In the genomic region with DNA sequence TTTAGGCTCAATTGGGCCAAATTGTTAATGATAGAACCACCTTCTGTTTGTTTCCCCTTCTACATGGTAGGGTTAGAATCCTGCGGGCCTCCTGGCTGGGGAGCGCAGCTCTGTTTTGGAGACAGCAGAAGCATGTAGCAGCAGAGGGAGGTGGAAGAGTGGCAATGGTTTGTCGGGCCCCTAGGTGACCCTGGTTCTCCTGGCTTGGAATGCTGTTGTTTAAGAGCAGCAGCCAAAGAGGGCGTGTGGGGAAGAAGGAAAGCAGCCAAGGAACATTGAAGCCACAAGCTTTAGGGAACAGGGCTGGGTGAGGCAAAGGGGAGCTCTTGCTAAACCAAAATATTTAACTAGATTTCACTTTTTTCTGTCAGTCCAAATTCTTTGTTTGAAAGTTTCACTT, we compare ENCODE assay signal across 14 cellular contexts.
DNase-seq lines count a peak whose midpoint lies in the region; ATAC-seq and TF ChIP-seq lines count a peak whose summit lies in the region.
"Had no signal": no experiment of that assay in that cellular context is flagged by ENCODE, and none has a peak within 500 bp of the region (broad histone marks: within the 10 kb centered on the region; RNA-seq: fewer than 3 reads in every experiment).

No MANE protein-coding gene starts in this region.

- H2AFZ ChIP-seq in GM23338 = no peak overlapping the region

- no peak overlapping the region for H3K4me3 Mint-ChIP-seq in GM23338
- H3K4me3 Mint-ChIP-seq in activated CD8-positive, alpha-beta T cell treated with anti-CD3 and anti-CD28 coated beads for 36 hours = no peak overlapping the region
- H3K4me3 Mint-ChIP-seq in osteocyte (ENCODE audit: unreplicated experiment) = no peak overlapping the region
- H3K4me3 Mint-ChIP-seq: central memory CD8-positive, alpha-beta T cell; naive B cell had no signal

- H3K4me1 Mint-ChIP-seq in GM23338 = peaks cover 18% of the 10 kb centered on the region
- no peaks in the 10 kb centered on the region for H3K4me1 Mint-ChIP-seq in activated CD8-positive, alpha-beta T cell treated with anti-CD3 and anti-CD28 coated beads for 36 hours (ENCODE audit: low read depth)
- peaks cover 8% of the 10 kb centered on the region for H3K4me1 Mint-ChIP-seq in osteocyte (ENCODE audit: unreplicated experiment)
- H3K4me1 Mint-ChIP-seq: central memory CD8-positive, alpha-beta T cell; naive B cell had no signal

- DNase-seq in GM23338 (ENCODE audit: low spot score) (peak; percentile 26), cerebellar cortex (ENCODE audit: low spot score) (peak; percentile 2), hepatic stellate cell (ENCODE audit: low spot score) (peak; percentile 11), osteocyte (ENCODE audit: extremely low spot score, unreplicated experiment) (no peak)
- DNase-seq in activated naive CD4-positive, alpha-beta T cell treated with anti-CD3 and anti-CD28 coated beads, Interleukin-2, amount 50 U/mL, for 16 hours = no peak
- DNase-seq in activated CD8-positive, alpha-beta T cell treated with anti-CD3 and anti-CD28 coated beads for 36 hours = no peak
- DNase-seq: activated T-cell treated with anti-CD3 and anti-CD28 coated beads, Interleukin-2, amount 50 U/mL, for 1 hour; naive B cell; NCI-H2029; T1000 had no signal

- no peaks in the 10 kb centered on the region for H3K4me1 ChIP-seq in GM23338 (ENCODE audit: insufficient read depth)
- peaks cover 20% of the 10 kb centered on the region for H3K4me1 ChIP-seq in skeletal muscle satellite cell (ENCODE audit: control insufficient read depth, insufficient read depth, low read length)

- TF ChIP-seq CTCF in GM23338 (conservative IDR thresholded peaks at IDR 0.05; ENCODE audit: low read depth in 2 of 2) (no peak), osteocyte (IDR thresholded peaks at IDR 0.05) (no peak)
- TF ChIP-seq CTCF in activated CD8-positive, alpha-beta T cell treated with anti-CD3 and anti-CD28 coated beads for 36 hours (IDR thresholded peaks at IDR 0.05) = no peak

- H3K4me3 ChIP-seq in GM23338 = no peak overlapping the region
- no peak overlapping the region for H3K4me3 ChIP-seq in skeletal muscle satellite cell (ENCODE audit: low read length)

- ATAC-seq in GM23338 (peak; percentile 54; the same call in 2 of the 3 replicates), GM19452 (IDR thresholded peaks at IDR 0.05; ENCODE audit: unreplicated experiment) (no peak)
- ATAC-seq in activated CD8-positive, alpha-beta T cell treated with anti-CD3 and anti-CD28 coated beads for 36 hours = no peak

- H3F3A ChIP-seq in GM23338 (replicated peaks; ENCODE audit: low read depth) = no peaks in the 10 kb centered on the region

- H3K36me3 Mint-ChIP-seq in GM23338 (ENCODE audit: low read depth) = peaks cover 7% of the 10 kb centered on the region; the same call in 1 of the 3 replicates
- no peaks in the 10 kb centered on the region for H3K36me3 Mint-ChIP-seq in activated CD8-positive, alpha-beta T cell treated with anti-CD3 and anti-CD28 coated beads for 36 hours (ENCODE audit: low read depth)
- no peaks in the 10 kb centered on the region for H3K36me3 Mint-ChIP-seq in osteocyte (ENCODE audit: unreplicated experiment)
- H3K36me3 Mint-ChIP-seq: naive B cell had no signal

- no peaks in the 10 kb centered on the region for H3K79me2 ChIP-seq in GM23338 (replicated peaks; ENCODE audit: insufficient read depth)

- no peaks in the 10 kb centered on the region for H3K9me3 ChIP-seq in skeletal muscle satellite cell (replicated peaks; ENCODE audit: low read length)

- H3K27ac Mint-ChIP-seq in GM23338 (no peak overlapping the region), osteocyte (ENCODE audit: unreplicated experiment) (no peak overlapping the region)
- no peak overlapping the region for H3K27ac Mint-ChIP-seq in activated CD8-positive, alpha-beta T cell treated with anti-CD3 and anti-CD28 coated beads for 36 hours
- H3K27ac Mint-ChIP-seq: naive B cell had no signal

- H3K27me3 ChIP-seq in GM23338 (ENCODE audit: insufficient read depth) (no peaks in the 10 kb centered on the region), skeletal muscle satellite cell (ENCODE audit: control insufficient read depth, insufficient read depth, low read length) (no peaks in the 10 kb centered on the region)

- H3K4me2 ChIP-seq in GM23338 = no peak overlapping the region
- H3K4me2 ChIP-seq in skeletal muscle satellite cell (ENCODE audit: low read length) = peak overlapping the region; percentile 7

- intact Hi-C loops in activated CD8-positive, alpha-beta T cell treated with anti-CD3 and anti-CD28 coated beads for 36 hours (cut with micrococcal nuclease) = no loop called here

- H4K20me1 ChIP-seq in GM23338 (replicated peaks; ENCODE audit: insufficient read depth) = no peaks in the 10 kb centered on the region

- CTCF ChIA-PET in activated CD8-positive, alpha-beta T cell treated with anti-CD3 and anti-CD28 coated beads for 36 hours (lab: Charles Lee) = no interaction called here

- H3K27me3 Mint-ChIP-seq in GM23338 (ENCODE audit: insufficient read depth, low read depth, poor library complexity) = peaks cover 2% of the 10 kb centered on the region
- H3K27me3 Mint-ChIP-seq in activated CD8-positive, alpha-beta T cell treated with anti-CD3 and anti-CD28 coated beads for 36 hours = peaks cover 2% of the 10 kb centered on the region
- H3K27me3 Mint-ChIP-seq in osteocyte (ENCODE audit: unreplicated experiment) = no peaks in the 10 kb centered on the region

- H3K9me3 Mint-ChIP-seq in GM23338 (peaks cover 6% of the 10 kb centered on the region; the same call in 1 of the 3 replicates), osteocyte (ENCODE audit: unreplicated experiment) (no peaks in the 10 kb centered on the region)
- H3K9me3 Mint-ChIP-seq in activated CD8-positive, alpha-beta T cell treated with anti-CD3 and anti-CD28 coated beads for 36 hours = no peaks in the 10 kb centered on the region
- H3K9me3 Mint-ChIP-seq: central memory CD8-positive, alpha-beta T cell had no signal

- no peaks in the 10 kb centered on the region for H3K36me3 ChIP-seq in GM23338 (ENCODE audit: insufficient read depth)
- no peaks in the 10 kb centered on the region for H3K36me3 ChIP-seq in skeletal muscle satellite cell (ENCODE audit: insufficient read depth, low read length)

- H3K27ac ChIP-seq in GM23338 (ENCODE audit: low read depth) = no peak overlapping the region
- H3K27ac ChIP-seq: C4-2B had no signal

- H3K9ac ChIP-seq in skeletal muscle satellite cell (ENCODE audit: low read depth, low read length) = no peak overlapping the region

- POLR2A ChIA-PET in activated CD8-positive, alpha-beta T cell treated with anti-CD3 and anti-CD28 coated beads for 36 hours (lab: Charles Lee) = interaction anchor here (0.6 kb wide), 1 partner anchor 533 kb away, joined by 3 read pairs; no protein-coding TSS in a partner anchor

- H3K9me2 ChIP-seq in GM23338 (ENCODE audit: insufficient read depth) = no peaks in the 10 kb centered on the region

TF ChIP-seq in GM23338, 12 proteins besides CTCF, POLR2A, EP300 and RAD21 (continues in another document):
- TF ChIP-seq CREB1 (CRISPR knock-in tag; IDR thresholded peaks at IDR 0.05; ENCODE audit: low read depth) (no peak), JUNB (IDR thresholded peaks at IDR 0.05; ENCODE audit: unreplicated experiment) (no peak), EZH2phosphoT487 (IDR thresholded peaks at IDR 0.05; ENCODE audit: unreplicated experiment) (no peak), POLR2AphosphoS5 (IDR thresholded peaks at IDR 0.05; ENCODE audit: low read depth) (no peak), EZH2 (IDR thresholded peaks at IDR 0.05; ENCODE audit: low read depth, unreplicated experiment) (no peak), NANOG (IDR thresholded peaks at IDR 0.05; ENCODE audit: borderline replicate concordance) (no peak), STAT1 (IDR thresholded peaks at IDR 0.05; ENCODE audit: unreplicated experiment) (no peak), ZNF331 (CRISPR knock-in tag; IDR thresholded peaks at IDR 0.05; ENCODE audit: low read depth) (no peak), ZNF114 (CRISPR knock-in tag; IDR thresholded peaks at IDR 0.05) (no peak)
- TF ChIP-seq, protein P1, sequence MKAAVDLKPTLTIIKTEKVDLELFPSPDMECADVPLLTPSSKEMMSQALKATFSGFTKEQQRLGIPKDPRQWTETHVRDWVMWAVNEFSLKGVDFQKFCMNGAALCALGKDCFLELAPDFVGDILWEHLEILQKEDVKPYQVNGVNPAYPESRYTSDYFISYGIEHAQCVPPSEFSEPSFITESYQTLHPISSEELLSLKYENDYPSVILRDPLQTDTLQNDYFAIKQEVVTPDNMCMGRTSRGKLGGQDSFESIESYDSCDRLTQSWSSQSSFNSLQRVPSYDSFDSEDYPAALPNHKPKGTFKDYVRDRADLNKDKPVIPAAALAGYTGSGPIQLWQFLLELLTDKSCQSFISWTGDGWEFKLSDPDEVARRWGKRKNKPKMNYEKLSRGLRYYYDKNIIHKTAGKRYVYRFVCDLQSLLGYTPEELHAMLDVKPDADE (IDR thresholded peaks at IDR 0.05) = no peak
- TF ChIP-seq, protein P2, sequence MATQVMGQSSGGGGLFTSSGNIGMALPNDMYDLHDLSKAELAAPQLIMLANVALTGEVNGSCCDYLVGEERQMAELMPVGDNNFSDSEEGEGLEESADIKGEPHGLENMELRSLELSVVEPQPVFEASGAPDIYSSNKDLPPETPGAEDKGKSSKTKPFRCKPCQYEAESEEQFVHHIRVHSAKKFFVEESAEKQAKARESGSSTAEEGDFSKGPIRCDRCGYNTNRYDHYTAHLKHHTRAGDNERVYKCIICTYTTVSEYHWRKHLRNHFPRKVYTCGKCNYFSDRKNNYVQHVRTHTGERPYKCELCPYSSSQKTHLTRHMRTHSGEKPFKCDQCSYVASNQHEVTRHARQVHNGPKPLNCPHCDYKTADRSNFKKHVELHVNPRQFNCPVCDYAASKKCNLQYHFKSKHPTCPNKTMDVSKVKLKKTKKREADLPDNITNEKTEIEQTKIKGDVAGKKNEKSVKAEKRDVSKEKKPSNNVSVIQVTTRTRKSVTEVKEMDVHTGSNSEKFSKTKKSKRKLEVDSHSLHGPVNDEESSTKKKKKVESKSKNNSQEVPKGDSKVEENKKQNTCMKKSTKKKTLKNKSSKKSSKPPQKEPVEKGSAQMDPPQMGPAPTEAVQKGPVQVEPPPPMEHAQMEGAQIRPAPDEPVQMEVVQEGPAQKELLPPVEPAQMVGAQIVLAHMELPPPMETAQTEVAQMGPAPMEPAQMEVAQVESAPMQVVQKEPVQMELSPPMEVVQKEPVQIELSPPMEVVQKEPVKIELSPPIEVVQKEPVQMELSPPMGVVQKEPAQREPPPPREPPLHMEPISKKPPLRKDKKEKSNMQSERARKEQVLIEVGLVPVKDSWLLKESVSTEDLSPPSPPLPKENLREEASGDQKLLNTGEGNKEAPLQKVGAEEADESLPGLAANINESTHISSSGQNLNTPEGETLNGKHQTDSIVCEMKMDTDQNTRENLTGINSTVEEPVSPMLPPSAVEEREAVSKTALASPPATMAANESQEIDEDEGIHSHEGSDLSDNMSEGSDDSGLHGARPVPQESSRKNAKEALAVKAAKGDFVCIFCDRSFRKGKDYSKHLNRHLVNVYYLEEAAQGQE (IDR thresholded peaks at IDR 0.05; ENCODE audit: unreplicated experiment) = no peak

Comparison
In these comparisons a context has a peak if more than half of its experiments do, and no peak if none do; other contexts are left out.
1. DNase-seq: peak in GM23338 (single experiment), cerebellar cortex (single experiment) and hepatic stellate cell (single experiment); none in activated naive CD4-positive, alpha-beta T cell treated with anti-CD3 and anti-CD28 coated beads, Interleukin-2, amount 50 U/mL, for 16 hours (single experiment), activated CD8-positive, alpha-beta T cell treated with anti-CD3 and anti-CD28 coated beads for 36 hours (single experiment) and osteocyte (single experiment).